In genomic region chr1:41221995-41222991, GRCh38 we compare ENCODE assay signal across 13 cellular contexts. TPM values are rescaled to one million over a fixed set of nuclear protein-coding genes. Genes with fewer than 3 reads are reported as not detected.
DNase-seq lines count a peak whose midpoint lies in the region; ATAC-seq, FAIRE-seq and TF ChIP-seq lines count a peak whose summit lies in the region.
"Had no signal": no experiment of that assay in that cellular context is flagged by ENCODE, and none has a peak within 500 bp of the region (broad histone marks: within the 10 kb centered on the region; RNA-seq: fewer than 3 reads in every experiment).

No MANE protein-coding gene starts in this region.

- no peaks in the 10 kb centered on the region for H3K9me3 Mint-ChIP-seq in natural killer cell

- H3K4me2 ChIP-seq in mesenchymal stem cell (ENCODE audit: low read length, poor library complexity, severe bottlenecking) = no peak overlapping the region
- H3K4me2 ChIP-seq: neural progenitor cell had no signal

- H3K23ac ChIP-seq in mesenchymal stem cell (ENCODE audit: low read length in 2 of 2) = no peak overlapping the region

- no peak overlapping the region for H4K91ac ChIP-seq in mesenchymal stem cell (ENCODE audit: low read length)

- H3K4me1 ChIP-seq in mesenchymal stem cell (ENCODE audit: control insufficient read depth, insufficient read depth, low read depth, low read length) (no peaks in the 10 kb centered on the region), thyroid gland (peaks cover 5 to 10% of the 10 kb centered on the region in 2 donors)
- H3K4me1 ChIP-seq: tibial artery had no signal

- H3K4me1 Mint-ChIP-seq in natural killer cell = peaks cover 0 to 6% of the 10 kb centered on the region in 2 donors

- no peak overlapping the region for H2AK5ac ChIP-seq in mesenchymal stem cell (ENCODE audit: low read length, severe bottlenecking)

- TF ChIP-seq POLR2A in thyroid gland (IDR thresholded peaks at IDR 0.05) = no peak

- H3K27ac ChIP-seq in mesenchymal stem cell (ENCODE audit: low read length, poor library complexity, severe bottlenecking) = no peak overlapping the region
- no peak overlapping the region for H3K27ac ChIP-seq in thyroid gland
- H3K27ac ChIP-seq: neural progenitor cell, tibial artery had no signal

- H3K4me3 ChIP-seq in mesenchymal stem cell (ENCODE audit: insufficient read depth in 1 of 2, low read depth in 1 of 2, low read length in 2 of 2) = no peak overlapping the region
- no peak overlapping the region for H3K4me3 ChIP-seq in thyroid gland (replicated peaks in 1 of 3)
- H3K4me3 ChIP-seq: neural progenitor cell, tibial artery had no signal

- H3K9me3 ChIP-seq in mesenchymal stem cell (ENCODE audit: control insufficient read depth, low read length) (peaks cover 3% of the 10 kb centered on the region), thyroid gland (no peaks in the 10 kb centered on the region)

- H3K4me3 Mint-ChIP-seq in natural killer cell = no peak overlapping the region
- H3K4me3 Mint-ChIP-seq: neural progenitor cell had no signal

- no peak for ATAC-seq in natural killer cell

- peaks cover 2% of the 10 kb centered on the region for H3K36me3 Mint-ChIP-seq in natural killer cell

- no peak overlapping the region for H3K18ac ChIP-seq in mesenchymal stem cell (ENCODE audit: low read depth in 1 of 2, low read length in 2 of 2)

- H3K36me3 ChIP-seq in mesenchymal stem cell (ENCODE audit: control insufficient read depth in 1 of 2, insufficient read depth in 2 of 2, low read depth in 1 of 2, low read length in 2 of 2) = peaks cover 0 to 5% of the 10 kb centered on the region in 2 experiments
- H3K36me3 ChIP-seq in thyroid gland = no peaks in the 10 kb centered on the region
- H3K36me3 ChIP-seq: neural progenitor cell had no signal

- no peak overlapping the region for H2BK12ac ChIP-seq in mesenchymal stem cell (ENCODE audit: low read length in 2 of 2)

- H3K27me3 ChIP-seq in mesenchymal stem cell (ENCODE audit: control insufficient read depth in 1 of 2, insufficient read depth in 1 of 2, low read length in 2 of 2) (no peaks in the 10 kb centered on the region), thyroid gland (no peaks in the 10 kb centered on the region)
- H3K27me3 ChIP-seq: neural progenitor cell, tibial artery had no signal

- H3K27me3 Mint-ChIP-seq in natural killer cell (ENCODE audit: low read depth in 2 of 2) = no peaks in the 10 kb centered on the region

- intact Hi-C loops in natural killer cell (cut with micrococcal nuclease) = no loop called here
- intact Hi-C loops in thyroid gland (cut with DNase I) = no loop called here

- H4K8ac ChIP-seq in mesenchymal stem cell (ENCODE audit: low read length) = no peak overlapping the region

- no peak overlapping the region for H3K4ac ChIP-seq in mesenchymal stem cell (ENCODE audit: low read depth in 1 of 2, low read length in 2 of 2)

- no peak overlapping the region for H2BK15ac ChIP-seq in mesenchymal stem cell (ENCODE audit: low read depth, poor library complexity, severe bottlenecking)

- no peak for TF ChIP-seq EP300 in Ishikawa (IDR thresholded peaks at IDR 0.05; ENCODE audit: borderline replicate concordance)

- WGBS in mesenchymal stem cell = 100% methylated on average over 2 of the region's 2 CpGs
- 33 to 47% methylated on average over 2 of the region's 2 CpGs for WGBS in thyroid gland, 2 donors

- H2BK5ac ChIP-seq in mesenchymal stem cell (ENCODE audit: low read depth, low read length, poor library complexity, severe bottlenecking) = no peak overlapping the region

- FAIRE-seq in RCC 7860 (lab: Jason Lieb, UNC) = no peak

- no peak overlapping the region for H3K9ac ChIP-seq in mesenchymal stem cell (ENCODE audit: low read length)
- H3K9ac ChIP-seq: neural progenitor cell had no signal

- H3K27ac Mint-ChIP-seq in natural killer cell = no peak overlapping the region
- H3K27ac Mint-ChIP-seq: neural progenitor cell had no signal

- H3K14ac ChIP-seq in mesenchymal stem cell (ENCODE audit: low read length in 2 of 2) = no peak overlapping the region

- H2AFZ ChIP-seq in mesenchymal stem cell (ENCODE audit: low read depth, low read length) = no peak overlapping the region
- H2AFZ ChIP-seq: neural progenitor cell had no signal

- TF ChIP-seq CTCF in natural killer cell (IDR thresholded peaks at IDR 0.05) (no peak), thyroid gland (IDR thresholded peaks at IDR 0.05) (no peak)

- peak; percentile 71 for DNase-seq in NCI-H748 (lab: John Stamatoyannopoulos, UW; ENCODE audit: unreplicated experiment)
- DNase-seq in NCI-H748 treated with DMSO at 0.1 percent for 48 hours (lab: John Stamatoyannopoulos, UW) = no peak
- DNase-seq in RCC 7860 (ENCODE audit: low spot score) = peak; percentile 2
- peak; percentile 18 for DNase-seq in mesenchymal stem cell
- DNase-seq in natural killer cell = no peak
- DNase-seq in thyroid gland = no peak
- no peak for DNase-seq in GF-D8 (lab: John Stamatoyannopoulos, UW)
- DNase-seq: activated CD8-positive, alpha-beta memory T cell treated with anti-CD3 and anti-CD28 coated beads, Interleukin-2, amount 50 U/mL, for 4 hours; KBM-7; stimulated activated CD4-positive, alpha-beta T cell treated with anti-CD3 and anti-CD28 coated beads, Interleukin-4, amount 100 ng/mL, for 4 hours; tibial artery had no signal

- H3K79me1 ChIP-seq in mesenchymal stem cell (replicated peaks; ENCODE audit: low read length, poor library complexity, severe bottlenecking) = peaks cover 27% of the 10 kb centered on the region

- H2BK120ac ChIP-seq in mesenchymal stem cell (ENCODE audit: low read depth, low read length) = no peak overlapping the region

- no peak for TF ChIP-seq RAD21 in Ishikawa (IDR thresholded peaks at IDR 0.05; ENCODE audit: low read depth)

TF ChIP-seq in Ishikawa, 13 proteins besides CTCF, POLR2A, EP300 and RAD21:
- TF ChIP-seq NFIC (IDR thresholded peaks at IDR 0.05) = 0 out of 2 replicates have a peak, but pooled peaks have one; percentile 22
- no peak for TF ChIP-seq TEAD4 (IDR thresholded peaks at IDR 0.05)

RNA-seq across cellular contexts. Expression of gene SCMH1, which starts 19.8 kb away (rescaled TPM):
- polyA plus RNA-seq in mesenchymal stem cell (2013, experiment 1 of 2) = 34.4 TPM
- 33.1 TPM for polyA plus RNA-seq in mesenchymal stem cell (2013, experiment 2 of 2)
- total RNA-seq in natural killer cell (10 to 100 TPM in 1 of 3 donors, 1 to 10 TPM in 2; 8.3 to 10.2 (median 9.1) TPM), thyroid gland (10 to 100 TPM; 30.6 to 93.0 (median 47.5) TPM)

Comparison
In these comparisons a context has a peak if more than half of its experiments do, and no peak if none do; other contexts are left out.
1. DNase-seq: peak in NCI-H748 (single experiment), RCC 7860 (single experiment) and mesenchymal stem cell (single experiment); none in NCI-H748 treated with DMSO at 0.1 percent for 48 hours (single experiment), natural killer cell (single experiment), thyroid gland (0 of 2) and GF-D8 (single experiment).